9 cellular contexts compared by ENCODE assay signal in the genomic region with DNA sequence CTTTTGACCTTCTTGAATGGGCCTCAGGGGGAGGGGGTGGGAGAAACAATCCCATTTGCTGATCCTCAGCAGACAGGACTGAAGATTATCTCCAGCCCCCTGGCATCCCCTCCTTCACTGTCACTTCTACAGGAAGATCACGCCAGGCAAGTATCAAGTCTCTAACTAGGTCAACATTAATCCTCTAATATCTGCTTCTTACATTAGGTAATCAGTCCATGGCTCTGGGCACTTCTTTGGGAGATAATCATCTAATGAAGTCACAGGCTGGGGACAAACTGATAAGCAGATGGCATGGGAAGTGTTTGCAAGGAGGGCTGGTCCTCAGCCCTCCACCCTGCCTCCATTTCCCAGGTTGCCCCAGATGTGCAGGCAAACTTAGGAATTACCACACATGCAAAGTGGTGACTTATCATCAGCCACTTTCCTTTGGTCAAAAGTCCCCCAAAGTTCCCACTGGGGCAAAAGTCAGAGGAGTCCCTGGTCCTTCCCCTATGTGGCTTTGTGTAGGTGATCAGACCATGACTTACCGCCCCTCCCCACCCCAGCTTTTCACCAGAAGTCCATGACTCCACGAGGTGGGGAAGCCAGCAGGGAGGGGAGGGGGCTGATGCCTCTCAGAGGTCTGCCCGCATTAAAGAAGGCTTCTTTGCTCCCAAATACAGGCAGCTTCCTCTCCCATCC. TPM values are rescaled to one million over a fixed set of nuclear protein-coding genes. Genes with fewer than 3 reads are reported as not detected.
DNase-seq lines count a peak whose midpoint lies in the region; ATAC-seq lines count a peak whose summit lies in the region.
"Had no signal": no experiment of that assay in that cellular context is flagged by ENCODE, and none has a peak within 500 bp of the region (broad histone marks: within the 10 kb centered on the region; RNA-seq: fewer than 3 reads in every experiment).

No MANE protein-coding gene starts in this region.

- H3K27ac ChIP-seq in naive thymus-derived CD4-positive, alpha-beta T cell (ENCODE audit: low read depth, low read length): peak overlapping the region; percentile 97

- intact Hi-C loops in naive thymus-derived CD4-positive, alpha-beta T cell (cut with micrococcal nuclease): no loop called here

- POLR2A ChIA-PET in naive thymus-derived CD4-positive, alpha-beta T cell (lab: Charles Lee): interaction anchor here (0.9 to 44.3 kb wide), 5 partner anchors 0 to 52 kb away, joined by 4 to 2417 read pairs (median 135); a partner anchor contains a TSS

- H3K4me1 Mint-ChIP-seq in activated CD8-positive, alpha-beta memory T cell treated with anti-CD3 and anti-CD28 coated beads, Interleukin-2, amount 10 ng/mL, durations not matched to agents 7 days and 5 days: peaks cover 84% of the 10 kb centered on the region
- H3K4me1 Mint-ChIP-seq in naive thymus-derived CD4-positive, alpha-beta T cell: peaks cover 66 to 98% (median 89%) of the 10 kb centered on the region in 7 donors

- peaks cover 87% of the 10 kb centered on the region for H3K36me3 Mint-ChIP-seq in activated CD8-positive, alpha-beta memory T cell treated with anti-CD3 and anti-CD28 coated beads, Interleukin-2, amount 10 ng/mL, durations not matched to agents 7 days and 5 days
- peaks cover 23 to 80% (median 41%) of the 10 kb centered on the region in 5 donors for H3K36me3 Mint-ChIP-seq in naive thymus-derived CD4-positive, alpha-beta T cell

- no peaks in the 10 kb centered on the region for H3K9me3 Mint-ChIP-seq in activated CD8-positive, alpha-beta memory T cell treated with anti-CD3 and anti-CD28 coated beads, Interleukin-2, amount 10 ng/mL, durations not matched to agents 7 days and 5 days (ENCODE audit: low read depth)
- H3K9me3 Mint-ChIP-seq in naive thymus-derived CD4-positive, alpha-beta T cell: peaks cover 0 to 4% (median 0%) of the 10 kb centered on the region in 11 donors

- peaks cover 87 to 90% of the 10 kb centered on the region in 2 donors for H3K4me1 ChIP-seq in naive thymus-derived CD4-positive, alpha-beta T cell (ENCODE audit: control insufficient read depth in 2 of 2, insufficient read depth in 2 of 2, low read length in 2 of 2)

- peak; percentile 56 for DNase-seq in CD1c-positive myeloid dendritic cell (ENCODE audit: extremely low spot score)
- no peak for DNase-seq in activated CD8-positive, alpha-beta memory T cell treated with anti-CD3 and anti-CD28 coated beads, Interleukin-2, amount 10 ng/mL, durations not matched to agents 7 days and 5 days
- no peak for DNase-seq in naive thymus-derived CD4-positive, alpha-beta T cell
- no peak for DNase-seq in T-helper 9 cell
- no peak for DNase-seq in DMS 273 (lab: John Stamatoyannopoulos, UW; ENCODE audit: unreplicated experiment)
- DNase-seq: kidney had no signal

- H3K36me3 ChIP-seq in naive thymus-derived CD4-positive, alpha-beta T cell (ENCODE audit: control insufficient read depth in 2 of 3, insufficient read depth in 3 of 3, low read length in 3 of 3): peaks cover 13 to 51% (median 19%) of the 10 kb centered on the region in 3 experiments

- peak overlapping the region; percentile 79 for H3K4me3 ChIP-seq in naive thymus-derived CD4-positive, alpha-beta T cell (ENCODE audit: low read length)

- peaks cover 0 to 6% (median 0%) of the 10 kb centered on the region in 3 experiments for H3K9me3 ChIP-seq in naive thymus-derived CD4-positive, alpha-beta T cell (ENCODE audit: control insufficient read depth in 2 of 3, low read length in 3 of 3)

- H3K27ac Mint-ChIP-seq in activated CD8-positive, alpha-beta memory T cell treated with anti-CD3 and anti-CD28 coated beads, Interleukin-2, amount 10 ng/mL, durations not matched to agents 7 days and 5 days: peak overlapping the region; percentile 100
- peak overlapping the region; percentile 37 to 100 (median 90) for H3K27ac Mint-ChIP-seq in naive thymus-derived CD4-positive, alpha-beta T cell

- no peaks in the 10 kb centered on the region for H3K27me3 ChIP-seq in naive thymus-derived CD4-positive, alpha-beta T cell (ENCODE audit: control insufficient read depth in 2 of 2, insufficient read depth in 2 of 2, low read length in 2 of 2)

- H3K4me3 Mint-ChIP-seq in activated CD8-positive, alpha-beta memory T cell treated with anti-CD3 and anti-CD28 coated beads, Interleukin-2, amount 10 ng/mL, durations not matched to agents 7 days and 5 days: peak overlapping the region; percentile 92
- peak overlapping the region in 9 of 10 donors; percentile 8 to 100 (median 69) for H3K4me3 Mint-ChIP-seq in naive thymus-derived CD4-positive, alpha-beta T cell

- ATAC-seq in GM18909 (IDR thresholded peaks at IDR 0.05; ENCODE audit: poor library complexity, unreplicated experiment): peak; percentile 31
- ATAC-seq in activated CD8-positive, alpha-beta memory T cell treated with anti-CD3 and anti-CD28 coated beads, Interleukin-2, amount 10 ng/mL, durations not matched to agents 7 days and 5 days: no peak
- no peak for ATAC-seq in naive thymus-derived CD4-positive, alpha-beta T cell
- ATAC-seq in GM21367 (IDR thresholded peaks at IDR 0.05; ENCODE audit: unreplicated experiment): no peak
- ATAC-seq in GM18498 (IDR thresholded peaks at IDR 0.05; ENCODE audit: unreplicated experiment): no peak

- no peaks in the 10 kb centered on the region for H3K27me3 Mint-ChIP-seq in activated CD8-positive, alpha-beta memory T cell treated with anti-CD3 and anti-CD28 coated beads, Interleukin-2, amount 10 ng/mL, durations not matched to agents 7 days and 5 days
- no peaks in the 10 kb centered on the region for H3K27me3 Mint-ChIP-seq in naive thymus-derived CD4-positive, alpha-beta T cell

- CTCF ChIA-PET in activated CD8-positive, alpha-beta memory T cell treated with anti-CD3 and anti-CD28 coated beads, Interleukin-2, amount 10 ng/mL, durations not matched to agents 7 days and 5 days (lab: Charles Lee): interaction anchor here (0.9 to 3.6 kb wide), 15 partner anchors 9 to 165 kb away, joined by 3 to 14 read pairs (median 4); no protein-coding TSS in a partner anchor
- CTCF ChIA-PET in naive thymus-derived CD4-positive, alpha-beta T cell (lab: Charles Lee): interaction anchor here (0.5 to 0.9 kb wide), 3 partner anchors 11 to 139 kb away, joined by 3 to 4 read pairs (median 3); no protein-coding TSS in a partner anchor

RNA-seq across cellular contexts. Expression of a gene that starts 6.0 kb away (rescaled TPM):
- total RNA-seq in activated CD8-positive, alpha-beta memory T cell treated with anti-CD3 and anti-CD28 coated beads, Interleukin-2, amount 10 ng/mL, durations not matched to agents 7 days and 5 days: 100 to 1,000 TPM in 1 of 2 experiments, 10 to 100 TPM in 1; 59.6 to 114 TPM
- total RNA-seq in naive thymus-derived CD4-positive, alpha-beta T cell: 100 to 1,000 TPM in 2 of 5 experiments, 10 to 100 TPM in 3; 58.7 to 131 (median 98.2) TPM
- 1 to 10 TPM; 3.7 to 6.6 TPM for polyA plus RNA-seq in naive thymus-derived CD4-positive, alpha-beta T cell

RNA-seq across cellular contexts. Expression of a gene that starts 43.6 kb away (rescaled TPM):
- total RNA-seq in activated CD8-positive, alpha-beta memory T cell treated with anti-CD3 and anti-CD28 coated beads, Interleukin-2, amount 10 ng/mL, durations not matched to agents 7 days and 5 days: 100 to 1,000 TPM; 246 to 254 TPM
- total RNA-seq in naive thymus-derived CD4-positive, alpha-beta T cell: 100 to 1,000 TPM in 3 of 5 experiments, 10 to 100 TPM in 2; 65.9 to 271 (median 197) TPM
- 10 to 100 TPM; 13.1 to 16.5 TPM for polyA plus RNA-seq in naive thymus-derived CD4-positive, alpha-beta T cell
